Comparison of ENCODE assay signal across 16 cellular contexts in genomic region chr6:38134704-38135088, GRCh38.
DNase-seq lines count a peak whose midpoint lies in the region; ATAC-seq and TF ChIP-seq lines count a peak whose summit lies in the region.
"Had no signal": no experiment of that assay in that cellular context is flagged by ENCODE, and none has a peak within 500 bp of the region (broad histone marks: within the 10 kb centered on the region; RNA-seq: fewer than 3 reads in every experiment).

No MANE protein-coding gene starts in this region.

- no peak overlapping the region for H3K27ac ChIP-seq in stomach
- no peak overlapping the region for H3K27ac ChIP-seq in colonic mucosa
- H3K27ac ChIP-seq: GM23248 had no signal

- H3K4me3 Mint-ChIP-seq in nephron progenitor cell, result no peak overlapping the region
- H3K4me3 Mint-ChIP-seq: CD4-positive, alpha-beta memory T cell had no signal

- no peak overlapping the region for H3K4me3 ChIP-seq in stomach
- no peak overlapping the region for H3K4me3 ChIP-seq in colonic mucosa
- H3K4me3 ChIP-seq: GM23248, K562 had no signal

- WGBS in stomach, 5 donors, result 76 to 80% (median 79%) methylated on average over 4 of the region's 4 CpGs

- DNase-seq in Right ventricle myocardium inferior (ENCODE audit: missing footprints) (no peak), cardiac septum (ENCODE audit: low spot score) (no peak), left ventricle myocardium superior (no peak), nephron progenitor cell (no peak), stomach (no peak), colonic mucosa (no peak), HT-29 (ENCODE audit: low spot score) (no peak)
- DNase-seq: 8988T; BE2C; CD4-positive, alpha-beta memory T cell; DND-41; GM23248; NCI-H187 treated with DMSO at 0.1 percent for 48 hours; NCI-H69 had no signal

- no peak for TF ChIP-seq CTCF in nephron progenitor cell (IDR thresholded peaks at IDR 0.05)
- no peak for TF ChIP-seq CTCF in stomach (IDR thresholded peaks at IDR 0.05)
- TF ChIP-seq CTCF in colonic mucosa (IDR thresholded peaks at IDR 0.05), result no peak

- H3K36me3 Mint-ChIP-seq in nephron progenitor cell (ENCODE audit: low read depth), result peaks cover 60% of the 10 kb centered on the region

- ATAC-seq in Right ventricle myocardium inferior, result peak; percentile 82
- ATAC-seq in left ventricle myocardium superior, result peak; percentile 78
- no peak for ATAC-seq in GM18502 (IDR thresholded peaks at IDR 0.05; ENCODE audit: poor library complexity, unreplicated experiment)
- ATAC-seq: K562 had no signal

- no peaks in the 10 kb centered on the region for H3K27me3 ChIP-seq in stomach
- H3K27me3 ChIP-seq in colonic mucosa, result no peaks in the 10 kb centered on the region
- H3K27me3 ChIP-seq: BE2C had no signal

- H3K27ac Mint-ChIP-seq in nephron progenitor cell, result peak overlapping the region; percentile 4

- peaks cover 20% of the 10 kb centered on the region for H3K9me3 Mint-ChIP-seq in nephron progenitor cell

- intact Hi-C loops in Right ventricle myocardium inferior (cut with DNase I), result no loop called here
- intact Hi-C loops in cardiac septum (cut with DNase I), result no loop called here
- intact Hi-C loops in left ventricle myocardium superior (cut with micrococcal nuclease), result no loop called here
- intact Hi-C loops in stomach (cut with DNase I; ENCODE audit: low total_unique reads), result no loop called here
- intact Hi-C loops in colonic mucosa (cut with DNase I), result no loop called here

- peaks cover 0 to 8% (median 4%) of the 10 kb centered on the region in 4 donors for H3K36me3 ChIP-seq in stomach
- no peaks in the 10 kb centered on the region for H3K36me3 ChIP-seq in colonic mucosa
- H3K36me3 ChIP-seq: BE2C had no signal

- H3K9ac ChIP-seq in colonic mucosa (ENCODE audit: low read depth in 2 of 2, low read length in 2 of 2), result no peak overlapping the region
- H3K9ac ChIP-seq: GM23248 had no signal

- no peak for TF ChIP-seq EP300 in stomach (IDR thresholded peaks at IDR 0.05)

- peaks cover 5% of the 10 kb centered on the region for H3K27me3 Mint-ChIP-seq in nephron progenitor cell (ENCODE audit: low read depth, poor library complexity)
- H3K27me3 Mint-ChIP-seq: CD4-positive, alpha-beta memory T cell had no signal

- no peaks in the 10 kb centered on the region for H3K9me3 ChIP-seq in stomach
- H3K9me3 ChIP-seq in colonic mucosa, result no peaks in the 10 kb centered on the region
- H3K9me3 ChIP-seq: BE2C had no signal

- peaks cover 50% of the 10 kb centered on the region for H3K4me1 Mint-ChIP-seq in nephron progenitor cell

- no peak for TF ChIP-seq POLR2A in stomach (IDR thresholded peaks at IDR 0.05)

- peaks cover 0 to 8% (median 2%) of the 10 kb centered on the region in 4 donors for H3K4me1 ChIP-seq in stomach
- H3K4me1 ChIP-seq in colonic mucosa, result no peaks in the 10 kb centered on the region
- H3K4me1 ChIP-seq: BE2C had no signal
